Comparison of ENCODE assay signal across 19 cellular contexts in the genomic region with DNA sequence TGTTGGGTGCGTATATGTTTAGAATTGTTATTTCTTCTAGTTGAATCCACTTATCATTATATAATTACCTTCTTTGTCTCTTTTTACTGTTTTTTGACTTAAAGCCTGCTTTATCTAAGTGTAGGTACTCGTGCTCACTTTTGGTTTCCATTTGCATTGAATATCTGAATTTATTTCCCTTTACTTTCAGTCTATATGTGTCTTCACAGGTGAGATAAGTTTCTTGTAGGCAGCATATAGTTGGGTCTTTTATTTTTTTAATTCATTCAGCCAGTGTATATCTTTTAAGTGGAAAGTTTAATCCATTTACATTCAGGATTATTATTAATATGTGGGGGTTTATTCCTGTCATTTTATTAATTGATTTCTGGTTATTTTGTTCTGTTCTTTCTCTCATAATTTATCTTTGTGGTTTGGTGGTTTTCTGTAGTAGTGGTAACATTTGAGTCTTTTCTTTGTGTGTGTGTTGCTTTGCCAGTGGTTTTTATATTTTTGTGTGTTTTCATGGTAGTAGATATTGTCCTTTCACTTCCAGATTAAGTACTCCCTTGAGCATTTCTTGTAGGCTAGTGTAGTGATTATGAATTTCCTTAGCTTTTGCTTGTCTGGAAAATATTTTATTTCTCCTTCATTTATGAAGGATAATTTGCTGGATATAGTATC. TPM values are rescaled to one million over a fixed set of nuclear protein-coding genes. Genes with fewer than 3 reads are reported as not detected.
DNase-seq lines count a peak whose midpoint lies in the region; ATAC-seq and TF ChIP-seq lines count a peak whose summit lies in the region.
"Had no signal": no experiment of that assay in that cellular context is flagged by ENCODE, and none has a peak within 500 bp of the region (broad histone marks: within the 10 kb centered on the region; RNA-seq: fewer than 3 reads in every experiment).

No MANE protein-coding gene starts in this region.

- H3K36me3 Mint-ChIP-seq in activated T-cell treated with anti-CD3 and anti-CD28 coated beads, Interleukin-2, amount 50 U/mL, for 72 hours (ENCODE audit: insufficient read depth in 2 of 2), result peaks cover 7 to 22% of the 10 kb centered on the region in 2 donors
- H3K36me3 Mint-ChIP-seq in activated naive CD8-positive, alpha-beta T cell, result peaks cover 21% of the 10 kb centered on the region
- H3K36me3 Mint-ChIP-seq in stimulated activated effector memory CD8-positive, alpha-beta T cell treated with anti-CD3 and anti-CD28 coated beads, Interleukin-12 subunit alpha, Interleukin-12 subunit beta, amount 100 ng/mL, for 72 hours, result peaks cover 8% of the 10 kb centered on the region

- intact Hi-C loops in left ventricle myocardium inferior (cut with micrococcal nuclease), result loop anchor here (10.0 kb wide), 1 partner anchor 205 kb away; no protein-coding TSS in a partner anchor

- no peaks in the 10 kb centered on the region for H3K9me3 ChIP-seq in MM.1S (replicated peaks; ENCODE audit: insufficient read depth, low read length)
- H3K9me3 ChIP-seq in left ventricle myocardium inferior (replicated peaks), result peaks cover 20% of the 10 kb centered on the region
- H3K9me3 ChIP-seq: Peyer's patch had no signal

- peak overlapping the region; percentile 19 for H3K4me2 ChIP-seq in MM.1S (ENCODE audit: low read depth, low read length)

- peak overlapping the region; percentile 53 to 66 for H3K4me3 Mint-ChIP-seq in activated T-cell treated with anti-CD3 and anti-CD28 coated beads, Interleukin-2, amount 50 U/mL, for 72 hours
- peak overlapping the region; percentile 38 for H3K4me3 Mint-ChIP-seq in activated naive CD8-positive, alpha-beta T cell
- H3K4me3 Mint-ChIP-seq in stimulated activated effector memory CD8-positive, alpha-beta T cell treated with anti-CD3 and anti-CD28 coated beads, Interleukin-12 subunit alpha, Interleukin-12 subunit beta, amount 100 ng/mL, for 72 hours, result peak overlapping the region; percentile 16
- H3K4me3 Mint-ChIP-seq: CD14-positive monocyte had no signal

- TF ChIP-seq CTCF in MM.1S (IDR thresholded peaks at IDR 0.05; ENCODE audit: low read length), result no peak
- no peak for TF ChIP-seq CTCF in left ventricle myocardium inferior (IDR thresholded peaks at IDR 0.05; ENCODE audit: borderline replicate concordance)

- no peaks in the 10 kb centered on the region for H3K9me2 ChIP-seq in MM.1S (replicated peaks; ENCODE audit: insufficient read depth, low read length)

- H3K4me1 Mint-ChIP-seq in activated T-cell treated with anti-CD3 and anti-CD28 coated beads, Interleukin-2, amount 50 U/mL, for 72 hours (ENCODE audit: low read depth), result peaks cover 87% of the 10 kb centered on the region
- peaks cover 84% of the 10 kb centered on the region for H3K4me1 Mint-ChIP-seq in activated naive CD8-positive, alpha-beta T cell (ENCODE audit: low read depth)
- H3K4me1 Mint-ChIP-seq in stimulated activated effector memory CD8-positive, alpha-beta T cell treated with anti-CD3 and anti-CD28 coated beads, Interleukin-12 subunit alpha, Interleukin-12 subunit beta, amount 100 ng/mL, for 72 hours, result peaks cover 88% of the 10 kb centered on the region

- H3K27ac ChIP-seq in MM.1S (ENCODE audit: low read length) (no peak overlapping the region), left ventricle myocardium inferior (replicated peaks) (no peak overlapping the region)
- H3K27ac ChIP-seq: Peyer's patch had no signal

- H3K4me1 ChIP-seq in MM.1S (ENCODE audit: low read length) (0 out of 2 replicates have a peak, but pooled peaks cover 10% of the 10 kb centered on the region), left ventricle myocardium inferior (peaks cover 38% of the 10 kb centered on the region)
- H3K4me1 ChIP-seq: Peyer's patch had no signal

- no peak overlapping the region for H2AFZ ChIP-seq in MM.1S (ENCODE audit: low read length)

- ATAC-seq in activated T-cell treated with anti-CD3 and anti-CD28 coated beads, Interleukin-2, amount 50 U/mL, for 72 hours (replicated peaks in 1 of 2), result peak; percentile 55 to 66
- ATAC-seq in stimulated activated effector memory CD8-positive, alpha-beta T cell treated with anti-CD3 and anti-CD28 coated beads, Interleukin-12 subunit alpha, Interleukin-12 subunit beta, amount 100 ng/mL, for 72 hours, result peak; percentile 60
- no peak for ATAC-seq in HG03571 (IDR thresholded peaks at IDR 0.05; ENCODE audit: unreplicated experiment)
- ATAC-seq: SK-N-SH treated with all-trans-retinoic acid at 6 μM for 48 hours had no signal

- no peaks in the 10 kb centered on the region for H3K27me3 Mint-ChIP-seq in activated T-cell treated with anti-CD3 and anti-CD28 coated beads, Interleukin-2, amount 50 U/mL, for 72 hours (ENCODE audit: low read depth)
- no peaks in the 10 kb centered on the region for H3K27me3 Mint-ChIP-seq in activated naive CD8-positive, alpha-beta T cell

- H3K36me3 ChIP-seq in MM.1S (replicated peaks; ENCODE audit: insufficient read depth, low read length) (no peaks in the 10 kb centered on the region), left ventricle myocardium inferior (no peaks in the 10 kb centered on the region)
- H3K36me3 ChIP-seq: Peyer's patch had no signal

- H3K4me3 ChIP-seq in MM.1S (ENCODE audit: low read length) (no peak overlapping the region), left ventricle myocardium inferior (no peak overlapping the region)
- H3K4me3 ChIP-seq: Peyer's patch had no signal

- no peaks in the 10 kb centered on the region for H3F3A ChIP-seq in MM.1S (ENCODE audit: insufficient read depth, low read length)

- peaks cover 4 to 7% of the 10 kb centered on the region in 2 donors for H3K9me3 Mint-ChIP-seq in activated T-cell treated with anti-CD3 and anti-CD28 coated beads, Interleukin-2, amount 50 U/mL, for 72 hours
- H3K9me3 Mint-ChIP-seq in activated naive CD8-positive, alpha-beta T cell (ENCODE audit: low read depth), result peaks cover 23% of the 10 kb centered on the region
- H3K9me3 Mint-ChIP-seq in stimulated activated effector memory CD8-positive, alpha-beta T cell treated with anti-CD3 and anti-CD28 coated beads, Interleukin-12 subunit alpha, Interleukin-12 subunit beta, amount 100 ng/mL, for 72 hours, result peaks cover 5% of the 10 kb centered on the region

- peaks cover 99% of the 10 kb centered on the region for H3K79me2 ChIP-seq in MM.1S (ENCODE audit: low read length)

- no peaks in the 10 kb centered on the region for H3K27me3 ChIP-seq in MM.1S (replicated peaks; ENCODE audit: insufficient read depth, low read length)
- no peaks in the 10 kb centered on the region for H3K27me3 ChIP-seq in left ventricle myocardium inferior (ENCODE audit: low read depth)
- H3K27me3 ChIP-seq: Peyer's patch had no signal

- DNase-seq in activated T-cell treated with anti-CD3 and anti-CD28 coated beads, Interleukin-2, amount 50 U/mL, for 72 hours, result no peak
- DNase-seq in activated T-cell treated with anti-CD3 and anti-CD28 coated beads for 4 hours (no peak), MM.1S (peak; percentile 37), RPMI8226 (no peak), left ventricle myocardium inferior (no peak)
- no peak for DNase-seq in stimulated activated effector memory CD8-positive, alpha-beta T cell treated with anti-CD3 and anti-CD28 coated beads, Interleukin-12 subunit alpha, Interleukin-12 subunit beta, amount 100 ng/mL, for 72 hours (ENCODE audit: low spot score in 2 of 2)
- DNase-seq: ACHN; activated effector memory CD4-positive, alpha-beta T cell treated with Interleukin-2 at 50 U/mL for 16 hours; DMS79; GOT3; KG1; NCI-H1930; NCI-H446 treated with DMSO at 0.1 percent for 48 hours; Peyer's patch; stimulated activated CD4-positive, alpha-beta T cell treated with anti-CD3 and anti-CD28 coated beads, Interleukin-4, amount 100 ng/mL, for 4 hours had no signal

- no peak overlapping the region for H3K9ac ChIP-seq in MM.1S (ENCODE audit: low read length)

- H3K27ac Mint-ChIP-seq in activated T-cell treated with anti-CD3 and anti-CD28 coated beads, Interleukin-2, amount 50 U/mL, for 72 hours, result peak overlapping the region; percentile 59
- H3K27ac Mint-ChIP-seq in activated naive CD8-positive, alpha-beta T cell, result peak overlapping the region; percentile 81
- peak overlapping the region; percentile 21 for H3K27ac Mint-ChIP-seq in stimulated activated effector memory CD8-positive, alpha-beta T cell treated with anti-CD3 and anti-CD28 coated beads, Interleukin-12 subunit alpha, Interleukin-12 subunit beta, amount 100 ng/mL, for 72 hours

- peaks cover 68% of the 10 kb centered on the region for H4K20me1 ChIP-seq in MM.1S (ENCODE audit: insufficient read depth, low read length)

RNA-seq across cellular contexts. Expression of a gene that starts 27.3 kb away (rescaled TPM):
- total RNA-seq in activated T-cell treated with anti-CD3 and anti-CD28 coated beads, Interleukin-2, amount 50 U/mL, for 72 hours, result 100 to 1,000 TPM; 100 to 119 TPM
- 82.1 TPM for total RNA-seq in left ventricle myocardium inferior

Comparison
In these comparisons a context has a peak if more than half of its experiments do, and no peak if none do; other contexts are left out.
1. H3K27ac Mint-ChIP-seq: peak in every context shown above with its lines; median percentile 81 in activated naive CD8-positive, alpha-beta T cell; 59 in activated T-cell treated with anti-CD3 and anti-CD28 coated beads, Interleukin-2, amount 50 U/mL, for 72 hours; 21 in stimulated activated effector memory CD8-positive, alpha-beta T cell treated with anti-CD3 and anti-CD28 coated beads, Interleukin-12 subunit alpha, Interleukin-12 subunit beta, amount 100 ng/mL, for 72 hours.